Comparison of ENCODE assay signal across 14 cellular contexts in genomic region chr5:82183828-82184227, GRCh38.
A peak's percentile ranks its signal among the peaks of the same experiment; 100 is the strongest.
DNase-seq lines count a peak whose midpoint lies in the region; ATAC-seq and TF ChIP-seq lines count a peak whose summit lies in the region.
"Had no signal": no experiment of that assay in that cellular context is flagged by ENCODE, and none has a peak within 500 bp of the region (broad histone marks: within the 10 kb centered on the region; RNA-seq: fewer than 3 reads in every experiment).

No MANE protein-coding gene starts in this region.

- no peaks in the 10 kb centered on the region for H3K4me1 ChIP-seq in stomach
- H3K4me1 ChIP-seq: body of pancreas, tibial artery had no signal

- H3K9me3 ChIP-seq in stomach: no peaks in the 10 kb centered on the region
- H3K9me3 ChIP-seq: body of pancreas, tibial artery had no signal

- WGBS in stomach, 5 donors: 67 to 92% (median 85%) methylated on average over 1 of the region's 1 CpG

- peaks cover 0 to 12% (median 4%) of the 10 kb centered on the region in 4 donors for H3K36me3 ChIP-seq in stomach

- ATAC-seq in Right ventricle myocardium inferior (peak; percentile 50), esophagus mucosa (peak; percentile 98)
- ATAC-seq: body of pancreas had no signal

- TF ChIP-seq EP300 in stomach (IDR thresholded peaks at IDR 0.05): no peak

- TF ChIP-seq CTCF in stomach (IDR thresholded peaks at IDR 0.05): no peak

- H3K27me3 ChIP-seq in stomach: no peaks in the 10 kb centered on the region
- H3K27me3 ChIP-seq: body of pancreas, tibial artery had no signal

- no peak for DNase-seq in Right ventricle myocardium inferior (ENCODE audit: missing footprints)
- no peak for DNase-seq in cardiac septum (ENCODE audit: low spot score)
- DNase-seq in LoVo (ENCODE audit: low spot score): peak; percentile 46
- peak; percentile 51 for DNase-seq in stromal cell of bone marrow (ENCODE audit: low read depth)
- DNase-seq in activated CD4-positive, CD25-positive, alpha-beta regulatory T cell treated with anti-CD3 and anti-CD28 coated beads, Interleukin-2, amount 50 U/mL, for 72 hours: no peak
- DNase-seq in stomach: no peak
- no peak for DNase-seq in activated naive CD4-positive, alpha-beta T cell (lab: John Stamatoyannopoulos, UW)
- DNase-seq: Karpas-422; NCI-H748 treated with DMSO at 0.1 percent for 48 hours; occipital lobe; stimulated activated CD4-positive, alpha-beta T cell treated with anti-CD3 and anti-CD28 coated beads, Interleukin-4, amount 100 ng/mL, for 24 hours; tibial artery had no signal

- intact Hi-C loops in Right ventricle myocardium inferior (cut with DNase I): no loop called here
- intact Hi-C loops in cardiac septum (cut with DNase I): no loop called here
- intact Hi-C loops in stomach (cut with DNase I; ENCODE audit: low total_unique reads): no loop called here

- H3K4me3 ChIP-seq in stomach: no peak overlapping the region
- H3K4me3 ChIP-seq: body of pancreas, tibial artery had no signal

- TF ChIP-seq POLR2A in stomach (IDR thresholded peaks at IDR 0.05): no peak

- H3K27ac ChIP-seq in stomach: no peak overlapping the region
- H3K27ac ChIP-seq: body of pancreas, tibial artery had no signal

Comparison
In these comparisons a context has a peak if more than half of its experiments do, and no peak if none do; other contexts are left out.
1. DNase-seq: peak in LoVo (single experiment) and stromal cell of bone marrow (single experiment); none in Right ventricle myocardium inferior (single experiment), cardiac septum (single experiment), activated CD4-positive, CD25-positive, alpha-beta regulatory T cell treated with anti-CD3 and anti-CD28 coated beads, Interleukin-2, amount 50 U/mL, for 72 hours (single experiment), stomach (single experiment) and activated naive CD4-positive, alpha-beta T cell (0 of 4).